Comparison of ENCODE assay signal across 17 cellular contexts in genomic region chr21:14836950-14837349, GRCh38.
"Had no signal": no experiment of that assay in that cellular context is flagged by ENCODE, and none has a peak within 500 bp of the region (broad histone marks: within the 10 kb centered on the region; RNA-seq: fewer than 3 reads in every experiment).

No MANE protein-coding gene starts in this region.

- H3K36me3 ChIP-seq: left lung, neural progenitor cell, ovary, right lobe of liver, tibial artery, vagina had no signal

- H3K4me3 ChIP-seq: left lung, neural progenitor cell, ovary, right lobe of liver, tibial artery, vagina had no signal

- H3K9me3 Mint-ChIP-seq: activated naive CD4-positive, alpha-beta T cell treated with anti-CD3 and anti-CD28 coated beads, Interleukin-2, amount 50 U/mL, for 24 hours; neural progenitor cell; T-cell had no signal

- H3K4me1 ChIP-seq: left lung, right lobe of liver, tibial artery, vagina had no signal

- H3K9me3 ChIP-seq: left lung, ovary, right lobe of liver, tibial artery, vagina had no signal

- H3K4me1 Mint-ChIP-seq: activated naive CD4-positive, alpha-beta T cell treated with anti-CD3 and anti-CD28 coated beads, Interleukin-2, amount 50 U/mL, for 24 hours; T-cell had no signal

- FAIRE-seq: kidney had no signal

- H3K27ac Mint-ChIP-seq: activated naive CD4-positive, alpha-beta T cell treated with anti-CD3 and anti-CD28 coated beads, Interleukin-2, amount 50 U/mL, for 24 hours; dendritic cell treated with granulocyte-macrophage colony-stimulating factor and Interleukin-4, amounts not matched to agents 40 ng/mL and 50 ng/mL, for 4 days; neural progenitor cell; T-cell had no signal

- H3K36me3 Mint-ChIP-seq: activated naive CD4-positive, alpha-beta T cell treated with anti-CD3 and anti-CD28 coated beads, Interleukin-2, amount 50 U/mL, for 24 hours; naive B cell; neural progenitor cell; T-cell had no signal

- H3K4me3 Mint-ChIP-seq: activated naive CD4-positive, alpha-beta T cell treated with anti-CD3 and anti-CD28 coated beads, Interleukin-2, amount 50 U/mL, for 24 hours; dendritic cell treated with granulocyte-macrophage colony-stimulating factor and Interleukin-4, amounts not matched to agents 40 ng/mL and 50 ng/mL, for 4 days; naive B cell; neural progenitor cell; T-cell had no signal

- H3K9ac ChIP-seq: neural progenitor cell had no signal

- H2AFZ ChIP-seq: neural progenitor cell had no signal

- H3K27ac ChIP-seq: left lung, neural progenitor cell, ovary, right lobe of liver, tibial artery, vagina had no signal

- ATAC-seq: activated CD4-positive, CD25-positive, alpha-beta regulatory T cell treated with anti-CD3 and anti-CD28 coated beads, Interleukin-2, amount 50 U/mL, for 24 hours; left lung; right lobe of liver; T-cell had no signal

- H3K4me2 ChIP-seq: neural progenitor cell had no signal

- H3K27me3 Mint-ChIP-seq: activated naive CD4-positive, alpha-beta T cell treated with anti-CD3 and anti-CD28 coated beads, Interleukin-2, amount 50 U/mL, for 24 hours; dendritic cell treated with granulocyte-macrophage colony-stimulating factor and Interleukin-4, amounts not matched to agents 40 ng/mL and 50 ng/mL, for 4 days; naive B cell; T-cell had no signal

- H3K27me3 ChIP-seq: left lung, neural progenitor cell, ovary, right lobe of liver, tibial artery, vagina had no signal

- DNase-seq: activated CD4-positive, alpha-beta T cell treated with anti-CD3 and anti-CD28 coated beads, Interleukin-2, amount 50 U/mL, for 48 hours; activated T-cell treated with anti-CD3 and anti-CD28 coated beads, Interleukin-2, amount 50 U/mL, for 1 hour; effector memory CD4-positive, alpha-beta T cell; kidney; left lung; mammary epithelial cell; naive B cell; ovary; right lobe of liver; T-cell; T-helper 9 cell; tibial artery had no signal
